Comparison of ENCODE assay signal across 15 cellular contexts in the genomic region with DNA sequence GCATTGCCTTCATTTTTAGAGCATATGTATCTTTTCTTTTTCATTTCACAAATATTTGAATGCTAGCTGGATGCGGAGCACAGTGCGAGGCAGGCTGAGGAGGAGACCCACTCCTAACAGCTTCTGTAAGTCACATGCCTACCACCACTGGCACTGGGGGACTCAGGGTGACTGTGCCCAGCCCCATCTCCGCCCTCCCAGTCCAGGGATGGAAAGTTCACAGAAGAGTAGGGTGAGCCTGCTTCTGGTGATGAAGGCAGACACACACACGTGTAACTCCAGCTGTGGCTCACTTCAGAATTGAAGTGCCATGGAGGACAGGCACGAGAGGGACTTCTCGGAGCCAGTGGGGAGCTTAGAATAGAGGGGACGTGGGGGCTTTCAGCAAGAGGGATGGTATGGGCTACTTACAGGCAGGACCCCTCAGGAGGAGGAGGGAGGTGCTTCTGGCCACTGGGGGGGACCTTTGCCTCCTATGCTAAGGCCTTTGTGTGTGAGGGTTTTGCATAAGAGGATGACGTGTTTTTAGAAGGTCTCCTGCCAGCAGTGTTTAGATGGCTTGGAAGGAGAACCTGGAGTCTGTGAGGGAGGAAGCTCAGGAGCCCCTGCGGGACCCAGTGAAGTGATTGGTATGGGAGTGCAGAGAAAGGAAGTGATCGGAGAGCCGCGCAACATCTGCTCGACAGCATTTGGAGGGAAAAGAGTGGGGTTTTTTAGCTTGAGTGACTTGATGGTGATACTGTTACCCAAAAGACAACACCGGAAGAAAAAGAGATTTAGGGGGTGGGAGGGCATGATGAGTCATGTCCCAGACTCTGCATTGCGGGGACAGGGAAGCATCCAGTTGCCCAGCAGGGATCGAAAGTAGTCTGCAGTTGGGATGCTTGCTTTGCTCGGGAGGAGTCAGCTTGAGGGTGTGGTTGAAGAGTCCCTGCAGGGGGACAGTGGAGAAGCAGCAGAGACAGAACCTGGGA.
DNase-seq lines count a peak whose midpoint lies in the region; ATAC-seq, FAIRE-seq and TF ChIP-seq lines count a peak whose summit lies in the region.
"Had no signal": no experiment of that assay in that cellular context is flagged by ENCODE, and none has a peak within 500 bp of the region (broad histone marks: within the 10 kb centered on the region; RNA-seq: fewer than 3 reads in every experiment).

No MANE protein-coding gene starts in this region.

- peak overlapping the region; percentile 52 for H3K27ac Mint-ChIP-seq in activated CD4-positive, alpha-beta T cell treated with anti-CD3 and anti-CD28 coated beads for 36 hours
- peak overlapping the region; percentile 93 for H3K27ac Mint-ChIP-seq in mesothelial cell of epicardium

- TF ChIP-seq CTCF in H1 (IDR thresholded peaks at IDR 0.05; ENCODE audit: control extremely low read depth in 1 of 3, insufficient read depth in 1 of 3, low read depth in 1 of 3, low read length in 3 of 3) (no peak), mesothelial cell of epicardium (IDR thresholded peaks at IDR 0.05; ENCODE audit: unreplicated experiment) (no peak), vagina (IDR thresholded peaks at IDR 0.05) (no peak), mucosa of descending colon (IDR thresholded peaks at IDR 0.05) (no peak)

- peak overlapping the region; percentile 63; the same call in 1 of the 2 replicates for H2BK12ac ChIP-seq in H1 (ENCODE audit: low read depth, low read length)

- H2AK5ac ChIP-seq in H1 (ENCODE audit: low read depth, low read length): 0 out of 2 replicates have a peak overlapping the region, but pooled peaks have one; percentile 57

- no peaks in the 10 kb centered on the region for H3K79me2 ChIP-seq in H1 (ENCODE audit: control insufficient read depth in 1 of 2, insufficient read depth in 2 of 2, low read length in 2 of 2)

- FAIRE-seq in H1 (lab: Jason Lieb, UNC): no peak

- no peak for DNase-seq in activated CD4-positive, alpha-beta T cell treated with anti-CD3 and anti-CD28 coated beads for 36 hours
- DNase-seq in activated CD4-positive, alpha-beta T cell treated with anti-CD3 and anti-CD28 coated beads for 1 hour: no peak
- DNase-seq in H1 (ENCODE audit: low read depth in 1 of 2, low spot score in 2 of 2): no peak
- DNase-seq in mesothelial cell of epicardium (ENCODE audit: low spot score in 2 of 2, unreplicated experiment in 2 of 2): no peak
- DNase-seq in vagina (ENCODE audit: extremely low spot score in 2 of 2): no peak
- no peak for DNase-seq in mucosa of descending colon
- no peak for DNase-seq in HAP-1 (ENCODE audit: low spot score in 2 of 2)
- DNase-seq: 8988T; activated CD4-positive, alpha-beta T cell treated with anti-CD3 and anti-CD28 coated beads, Interleukin-2, amount 50 U/mL, for 1 hour; DMS79; NCI-H226; SHP77; stimulated activated CD4-positive, alpha-beta T cell treated with anti-CD3 and anti-CD28 coated beads, Interleukin-1b, Interleukin-23, amount 100 ng/mL, for 48 hours had no signal

- no peak for TF ChIP-seq POLR2A in H1 (IDR thresholded peaks at IDR 0.05; ENCODE audit: control extremely low read depth in 1 of 2, low read depth in 2 of 2, low read length in 2 of 2)
- no peak for TF ChIP-seq POLR2A in vagina (IDR thresholded peaks at IDR 0.05)

- peak overlapping the region; percentile 22 for H4K91ac ChIP-seq in H1 (replicated peaks; ENCODE audit: insufficient read length, low read length)

- H3K56ac ChIP-seq in H1 (replicated peaks; ENCODE audit: insufficient read length, low read depth, low read length): no peak overlapping the region

- no peak overlapping the region for H2AFZ ChIP-seq in H1 (ENCODE audit: low read length)

- in situ Hi-C loops in HAP-1 (cut with MboI; ENCODE audit: low sequenced_read_pairs): no loop called here

- H3K4me2 ChIP-seq in H1 (ENCODE audit: insufficient read depth in 1 of 2, low read depth in 2 of 2, low read length in 2 of 2): no peak overlapping the region

- no peak overlapping the region for H3K23ac ChIP-seq in H1 (ENCODE audit: insufficient read length)

- no peak overlapping the region for H3K14ac ChIP-seq in H1 (ENCODE audit: insufficient read length)

- ATAC-seq in activated CD4-positive, alpha-beta T cell treated with anti-CD3 and anti-CD28 coated beads for 36 hours: no peak
- ATAC-seq in mucosa of descending colon: no peak
- no peak for ATAC-seq in HG03571 (IDR thresholded peaks at IDR 0.05; ENCODE audit: unreplicated experiment)
- ATAC-seq: natural killer cell treated with Interleukin-12 subunit alpha and Interleukin-12 subunit beta and Interleukin-15 and Interleukin-18, amount 100 ng/mL, for 72 hours had no signal

- H3K18ac ChIP-seq in H1 (ENCODE audit: extremely low read depth, low read length): peak overlapping the region; percentile 38; the same call in 1 of the 2 replicates

- H3K27ac ChIP-seq in H1 (ENCODE audit: low read depth, low read length) (no peak overlapping the region), vagina (peak overlapping the region; percentile 62)

- H3K36me3 ChIP-seq in H1 (ENCODE audit: control insufficient read depth in 2 of 4, insufficient read depth in 4 of 4, low read length in 3 of 4): peaks cover 5 to 23% (median 10%) of the 10 kb centered on the region in 4 experiments; a peak in 7 of 8 replicates
- H3K36me3 ChIP-seq in vagina: peaks cover 0 to 7% of the 10 kb centered on the region in 2 donors
- no peaks in the 10 kb centered on the region for H3K36me3 ChIP-seq in mucosa of descending colon (ENCODE audit: low read depth)
- peaks cover 4% of the 10 kb centered on the region for H3K36me3 ChIP-seq in HAP-1 (replicated peaks)

- H2BK5ac ChIP-seq in H1 (ENCODE audit: low read depth, low read length): peak overlapping the region; percentile 63; the same call in 1 of the 2 replicates

- no peak overlapping the region for H3K9ac ChIP-seq in H1 (replicated peaks in 1 of 4; ENCODE audit: extremely low read depth in 1 of 4, low read depth in 3 of 4, low read length in 3 of 4)

- peaks cover 50% of the 10 kb centered on the region for H3K4me1 Mint-ChIP-seq in activated CD4-positive, alpha-beta T cell treated with anti-CD3 and anti-CD28 coated beads for 36 hours
- peaks cover 43% of the 10 kb centered on the region for H3K4me1 Mint-ChIP-seq in mesothelial cell of epicardium

- H3K79me1 ChIP-seq in H1 (ENCODE audit: low read depth, low read length): peaks cover 2% of the 10 kb centered on the region; the same call in 1 of the 2 replicates

- H3K9me3 Mint-ChIP-seq in activated CD4-positive, alpha-beta T cell treated with anti-CD3 and anti-CD28 coated beads for 36 hours (ENCODE audit: low read depth): no peaks in the 10 kb centered on the region
- H3K9me3 Mint-ChIP-seq in mesothelial cell of epicardium: no peaks in the 10 kb centered on the region
- H3K9me3 Mint-ChIP-seq: natural killer cell treated with Interleukin-12 subunit alpha and Interleukin-12 subunit beta and Interleukin-15 and Interleukin-18, amount 100 ng/mL, for 72 hours had no signal

- H4K8ac ChIP-seq in H1 (ENCODE audit: extremely low read depth, insufficient read depth, low read length): no peak overlapping the region

- POLR2A ChIA-PET in activated CD4-positive, alpha-beta T cell treated with anti-CD3 and anti-CD28 coated beads for 36 hours (lab: Charles Lee): no interaction called here
- POLR2A ChIA-PET in H1 (lab: Charles Lee; ENCODE audit: partially characterized antibody): no interaction called here

- no peak overlapping the region for H4K5ac ChIP-seq in H1 (ENCODE audit: insufficient read length, low read depth, low read length)

- H3K4me1 ChIP-seq in H1 (replicated peaks in 1 of 4; ENCODE audit: control insufficient read depth in 3 of 4, insufficient read depth in 4 of 4, low read length in 3 of 4): peaks cover 4 to 15% (median 11%) of the 10 kb centered on the region in 4 experiments
- H3K4me1 ChIP-seq in vagina: peaks cover 40% of the 10 kb centered on the region
- H3K4me1 ChIP-seq in mucosa of descending colon (ENCODE audit: low read depth): no peaks in the 10 kb centered on the region
- no peaks in the 10 kb centered on the region for H3K4me1 ChIP-seq in HAP-1

- H3K27me3 ChIP-seq in H1 (replicated peaks in 1 of 4; ENCODE audit: control insufficient read depth in 3 of 4, extremely low read depth in 1 of 4, insufficient read depth in 3 of 4, low read length in 3 of 4) (no peaks in the 10 kb centered on the region), vagina (no peaks in the 10 kb centered on the region), HAP-1 (ENCODE audit: low read depth) (no peaks in the 10 kb centered on the region)

- no peak overlapping the region for H3K4me3 ChIP-seq in H1 (ENCODE audit: extremely low read depth in 1 of 4, insufficient read depth in 2 of 4, low read depth in 3 of 4, low read length in 4 of 4)
- H3K4me3 ChIP-seq in vagina: no peak overlapping the region
- H3K4me3 ChIP-seq in mucosa of descending colon: no peak overlapping the region
- H3K4me3 ChIP-seq in HAP-1: no peak overlapping the region

- peak overlapping the region; percentile 23; the same call in 1 of the 2 replicates for H2BK20ac ChIP-seq in H1 (ENCODE audit: low read length)

- H3K9me3 ChIP-seq in H1 (ENCODE audit: insufficient read depth in 2 of 2, low read depth in 1 of 2, low read length in 1 of 2) (no peaks in the 10 kb centered on the region), vagina (no peaks in the 10 kb centered on the region), mucosa of descending colon (no peaks in the 10 kb centered on the region), HAP-1 (no peaks in the 10 kb centered on the region)

- 81% methylated on average over 17 of the region's 17 CpGs; no CpG with 5 or more reads in 1 of the 2 experiments for WGBS in H1 (ENCODE audit: extremely low coverage in 1 of 2, insufficient coverage in 1 of 2, insufficient read length in 1 of 2, insufficient replicate concordance in 2 of 2, low coverage in 1 of 2, low lambda C conversion rate in 2 of 2, missing lambda C conversion rate in 1 of 2), 2 experiments

- H3K4ac ChIP-seq in H1 (replicated peaks; ENCODE audit: insufficient read length, low read depth, low read length): no peak overlapping the region

- peaks cover 2% of the 10 kb centered on the region for H3K36me3 Mint-ChIP-seq in activated CD4-positive, alpha-beta T cell treated with anti-CD3 and anti-CD28 coated beads for 36 hours (ENCODE audit: low read depth)
- H3K36me3 Mint-ChIP-seq in mesothelial cell of epicardium: peaks cover 38% of the 10 kb centered on the region
- H3K36me3 Mint-ChIP-seq: natural killer cell treated with Interleukin-12 subunit alpha and Interleukin-12 subunit beta and Interleukin-15 and Interleukin-18, amount 100 ng/mL, for 72 hours had no signal

- H3K27me3 Mint-ChIP-seq in activated CD4-positive, alpha-beta T cell treated with anti-CD3 and anti-CD28 coated beads for 36 hours: peaks cover 4% of the 10 kb centered on the region
- H3K27me3 Mint-ChIP-seq in mesothelial cell of epicardium (ENCODE audit: low read depth): no peaks in the 10 kb centered on the region
- H3K27me3 Mint-ChIP-seq: natural killer cell treated with Interleukin-12 subunit alpha and Interleukin-12 subunit beta and Interleukin-15 and Interleukin-18, amount 100 ng/mL, for 72 hours had no signal

- intact Hi-C loops in activated CD4-positive, alpha-beta T cell treated with anti-CD3 and anti-CD28 coated beads for 36 hours (cut with DNase I, micrococcal nuclease): loop anchor here (2.0 to 10.0 kb wide), 4 partner anchors 61 to 397 kb away; no protein-coding TSS in a partner anchor
- intact Hi-C loops in vagina (cut with DNase I) (no loop called here), mucosa of descending colon (cut with DNase I, micrococcal nuclease) (loop anchor here in 1 of 2 donors (10.0 kb wide), 1 partner anchor 57 kb away; no protein-coding TSS in a partner anchor)

- peaks cover 1 to 2% of the 10 kb centered on the region in 2 experiments for H4K20me1 ChIP-seq in H1 (replicated peaks in 1 of 2; ENCODE audit: control insufficient read depth in 1 of 2, insufficient read depth in 2 of 2, low read length in 2 of 2)

- no peak overlapping the region for H2BK120ac ChIP-seq in H1 (replicated peaks; ENCODE audit: low read depth, low read length)

- H2BK15ac ChIP-seq in H1 (ENCODE audit: low read length): peak overlapping the region; percentile 31; the same call in 1 of the 2 replicates

- H3K4me3 Mint-ChIP-seq in activated CD4-positive, alpha-beta T cell treated with anti-CD3 and anti-CD28 coated beads for 36 hours: no peak overlapping the region
- H3K4me3 Mint-ChIP-seq in mesothelial cell of epicardium: no peak overlapping the region

- CTCF ChIA-PET in activated CD4-positive, alpha-beta T cell treated with anti-CD3 and anti-CD28 coated beads for 36 hours (lab: Charles Lee): interaction anchor here (0.7 to 1.6 kb wide), 2 partner anchors 8 to 230 kb away, joined by 3 to 9 read pairs; no protein-coding TSS in a partner anchor
- CTCF ChIA-PET in H1 (lab: Charles Lee; ENCODE audit: partially characterized antibody): interaction anchor here (0.5 to 3.2 kb wide), 15 partner anchors 9 to 568 kb away, joined by 3 to 11 read pairs (median 5); no protein-coding TSS in a partner anchor

- no peak for TF ChIP-seq EP300 in H1 (IDR thresholded peaks at IDR 0.05; ENCODE audit: borderline replicate concordance in 1 of 2, low read depth in 2 of 2, low read length in 2 of 2)

- no peaks in the 10 kb centered on the region; the same call in 1 of the 2 replicates for H3K23me2 ChIP-seq in H1 (ENCODE audit: low read depth, low read length)

- no peak for TF ChIP-seq RAD21 in H1 (IDR thresholded peaks at IDR 0.05 in 1 of 2, conservative IDR thresholded peaks at IDR 0.05 in 1 of 2; ENCODE audit: low read depth in 2 of 2, low read length in 2 of 2)
